ENCODE assay signal across 1 cellular context in the genomic region with DNA sequence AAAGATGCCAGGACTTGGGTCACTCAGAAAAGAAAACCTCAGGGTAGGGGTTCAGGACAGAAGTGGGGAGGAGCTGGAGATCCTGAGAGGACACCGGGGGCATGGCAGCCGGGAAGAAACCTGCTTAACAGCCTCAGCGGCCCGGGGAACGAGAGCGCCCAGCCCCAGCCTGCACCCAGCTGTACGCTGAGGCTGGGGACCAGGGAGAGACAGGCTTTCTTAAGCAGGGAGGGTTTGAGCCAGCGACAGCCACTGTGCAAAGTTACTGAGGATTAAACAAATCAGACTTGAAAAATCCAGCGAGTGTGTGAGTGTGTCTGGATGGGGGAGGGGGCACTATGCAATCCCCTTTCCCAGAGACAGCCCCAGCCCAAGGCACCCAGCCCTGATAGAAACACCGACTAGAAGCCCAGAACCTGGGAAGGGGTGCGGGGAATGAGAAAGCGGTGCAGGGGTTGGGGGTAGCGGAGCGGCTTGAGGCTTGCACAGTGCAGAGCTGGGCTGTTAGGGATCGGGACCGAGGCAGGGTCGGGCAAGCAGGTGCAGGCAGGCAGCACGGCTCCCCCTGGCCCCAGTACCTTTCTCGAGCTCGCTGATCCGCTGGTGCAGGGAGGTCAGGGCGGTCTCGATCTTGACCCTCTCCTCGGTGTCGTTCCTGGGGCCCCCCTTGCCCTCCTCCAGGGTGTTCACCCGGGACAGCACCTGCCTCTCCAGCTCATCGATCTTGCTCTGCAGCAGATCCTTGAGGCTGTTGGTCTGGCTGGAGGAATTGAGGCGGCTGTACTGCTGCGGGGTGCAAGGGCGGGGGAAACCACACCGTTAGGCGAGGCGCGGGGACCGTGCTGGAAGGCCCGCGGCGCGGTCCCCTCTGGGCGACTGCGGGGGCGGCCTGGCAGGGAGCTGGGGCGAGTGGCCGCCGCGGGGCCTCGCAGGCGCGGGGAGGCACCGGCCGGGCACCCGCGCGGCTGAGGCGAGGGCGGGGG.
TF ChIP-seq lines count a peak whose summit lies in the region.

No MANE protein-coding gene starts in this region.

TF ChIP-seq in H1, 55 proteins besides CTCF, POLR2A, EP300 and RAD21:
- TF ChIP-seq EGR1 (IDR thresholded peaks at IDR 0.05; ENCODE audit: borderline replicate concordance, low read depth, low read length) = 0 out of 2 replicates have a peak, but pooled peaks have one; percentile 38
- TF ChIP-seq SIN3A (conservative IDR thresholded peaks at IDR 0.05 in 1 of 2, IDR thresholded peaks at IDR 0.05 in 1 of 2; ENCODE audit: low read depth in 1 of 2, low read length in 2 of 2) = no peak
- TF ChIP-seq SAP30 (IDR thresholded peaks at IDR 0.05; ENCODE audit: insufficient read depth, insufficient replicate concordance, low read length) = no peak
- peak; percentile 89 for TF ChIP-seq SUZ12 (IDR thresholded peaks at IDR 0.05; ENCODE audit: low read length)
- TF ChIP-seq EZH2 (IDR thresholded peaks at IDR 0.05; ENCODE audit: low read depth, low read length, severe bottlenecking) = peak; percentile 97
